ENCODE assay signal across 8 cellular contexts in genomic region chr2:26692814-26693286, GRCh38. TPM values are rescaled to one million over a fixed set of nuclear protein-coding genes. Genes with fewer than 3 reads are reported as not detected.
A peak's percentile ranks its signal among the peaks of the same experiment; 100 is the strongest.
DNase-seq lines count a peak whose midpoint lies in the region; ATAC-seq, FAIRE-seq and TF ChIP-seq lines count a peak whose summit lies in the region.

No MANE protein-coding gene starts in this region.

- H3K27me3 Mint-ChIP-seq in activated naive CD4-positive, alpha-beta T cell treated with anti-CD3 and anti-CD28 coated beads for 36 hours (ENCODE audit: low read depth), result peaks cover 59% of the 10 kb centered on the region

- peak in 1 of 6 experiments; percentile 9 for TF ChIP-seq CTCF in adrenal gland (IDR thresholded peaks at IDR 0.05)
- no peak for TF ChIP-seq CTCF in kidney (IDR thresholded peaks at IDR 0.05; ENCODE audit: borderline replicate concordance, extremely low read depth, insufficient read depth)
- TF ChIP-seq CTCF in transverse colon (IDR thresholded peaks at IDR 0.05), result no peak

- no peak for TF ChIP-seq EP300 in transverse colon (IDR thresholded peaks at IDR 0.05; ENCODE audit: low read depth)

- ATAC-seq in GM21360 (IDR thresholded peaks at IDR 0.05; ENCODE audit: unreplicated experiment), result no peak

- H3K4me3 Mint-ChIP-seq in activated naive CD4-positive, alpha-beta T cell treated with anti-CD3 and anti-CD28 coated beads for 36 hours, result no peak overlapping the region

- peaks cover 5% of the 10 kb centered on the region for H3K4me1 Mint-ChIP-seq in activated naive CD4-positive, alpha-beta T cell treated with anti-CD3 and anti-CD28 coated beads for 36 hours (ENCODE audit: low read depth)

- H3K9me3 ChIP-seq in adrenal gland (replicated peaks in 1 of 3) (no peaks in the 10 kb centered on the region), kidney (ENCODE audit: control insufficient read depth in 1 of 2, low read length in 2 of 2) (no peaks in the 10 kb centered on the region), transverse colon (no peaks in the 10 kb centered on the region)

- H3K27me3 ChIP-seq in adrenal gland (no peaks in the 10 kb centered on the region), transverse colon (peaks cover 59% of the 10 kb centered on the region)

- H3K36me3 ChIP-seq in adrenal gland (replicated peaks in 1 of 2) (peaks cover 0 to 9% of the 10 kb centered on the region in 2 donors), kidney (ENCODE audit: control insufficient read depth in 1 of 2, insufficient read depth in 2 of 2, low read length in 2 of 2) (no peaks in the 10 kb centered on the region), transverse colon (no peaks in the 10 kb centered on the region)

- 1 to 2% methylated on average over 59 to 67 of the region's 67 CpGs; no CpG with 5 or more reads in 2 of the 4 donors for WGBS in adrenal gland, 4 donors
- WGBS in transverse colon (ENCODE audit: low coverage in 1 of 2), 2 donors, result 15% methylated on average over 32 of the region's 67 CpGs; no CpG with 5 or more reads in 1 of the 2 donors

- no peaks in the 10 kb centered on the region for H3K36me3 Mint-ChIP-seq in activated naive CD4-positive, alpha-beta T cell treated with anti-CD3 and anti-CD28 coated beads for 36 hours (ENCODE audit: low read depth)

- no peak for FAIRE-seq in kidney (lab: Jason Lieb, UNC)

- H3K9ac ChIP-seq in kidney (ENCODE audit: low read length in 2 of 2), result no peak overlapping the region

- CTCF ChIA-PET in activated naive CD4-positive, alpha-beta T cell treated with anti-CD3 and anti-CD28 coated beads for 36 hours (lab: Charles Lee), result interaction anchor here (0.6 kb wide), 1 partner anchor 52 kb away, joined by 5 read pairs; no protein-coding TSS in a partner anchor

- DNase-seq in activated naive CD4-positive, alpha-beta T cell treated with anti-CD3 and anti-CD28 coated beads, Interleukin-2, amount 50 U/mL, for 16 hours, result peak; percentile 15
- no peak for DNase-seq in activated naive CD4-positive, alpha-beta T cell treated with anti-CD3 and anti-CD28 coated beads for 36 hours
- DNase-seq in adrenal gland (no peak), kidney (peak; percentile 74), transverse colon (no peak), KG1 (lab: John Stamatoyannopoulos, UW) (no peak)
- DNase-seq in effector CD4-positive, alpha-beta T cell, result no peak

- in situ Hi-C loops in transverse colon (cut with MboI; ENCODE audit: low pct_ligation_motif_present in 1 of 4, low pct_unique_long_range_greater_than_20kb in 1 of 4, low sequenced_read_pairs in 3 of 4), result no loop called here

- H3K9me3 Mint-ChIP-seq in activated naive CD4-positive, alpha-beta T cell treated with anti-CD3 and anti-CD28 coated beads for 36 hours, result no peaks in the 10 kb centered on the region

- intact Hi-C loops in activated naive CD4-positive, alpha-beta T cell treated with anti-CD3 and anti-CD28 coated beads for 36 hours (cut with micrococcal nuclease), result no loop called here
- intact Hi-C loops in adrenal gland (cut with DNase I), result no loop called here
- intact Hi-C loops in kidney (cut with DNase I), result no loop called here
- intact Hi-C loops in transverse colon (cut with DNase I; ENCODE audit: low total_unique reads), result no loop called here

- peak overlapping the region; percentile 14 to 82 (median 37) for H3K4me3 ChIP-seq in adrenal gland
- peak overlapping the region in 1 of 2 donors; percentile 45 for H3K4me3 ChIP-seq in kidney (ENCODE audit: low read length in 2 of 2)
- H3K4me3 ChIP-seq in transverse colon, result peak overlapping the region; percentile 3 to 45 (median 24)

- peak overlapping the region; percentile 56 to 98 (median 90) for H3K27ac ChIP-seq in adrenal gland
- no peak overlapping the region for H3K27ac ChIP-seq in kidney (ENCODE audit: low read depth in 2 of 2, low read length in 2 of 2)
- H3K27ac ChIP-seq in transverse colon, result peak overlapping the region; percentile 48 to 80 (median 66)

- no peak overlapping the region for H3K27ac Mint-ChIP-seq in activated naive CD4-positive, alpha-beta T cell treated with anti-CD3 and anti-CD28 coated beads for 36 hours

- H3K4me1 ChIP-seq in adrenal gland (replicated peaks in 1 of 2) (peaks cover 38 to 43% of the 10 kb centered on the region in 2 donors), kidney (ENCODE audit: control insufficient read depth in 1 of 2, insufficient read depth in 1 of 2, low read depth in 1 of 2, low read length in 2 of 2) (peaks cover 4 to 6% of the 10 kb centered on the region in 2 donors), transverse colon (peaks cover 10 to 28% (median 18%) of the 10 kb centered on the region in 4 donors)

- TF ChIP-seq POLR2A in adrenal gland (IDR thresholded peaks at IDR 0.05), result peak; percentile 21 to 72
- no peak for TF ChIP-seq POLR2A in transverse colon (IDR thresholded peaks at IDR 0.05)

RNA-seq across cellular contexts. Expression of gene KCNK3, which starts 0.3 kb away (rescaled TPM):
- total RNA-seq in activated naive CD4-positive, alpha-beta T cell treated with anti-CD3 and anti-CD28 coated beads for 36 hours, result not detected
- total RNA-seq in adrenal gland (100 to 1,000 TPM; 366 to 595 (median 455) TPM), kidney (8.1 TPM), transverse colon (1 to 10 TPM in 1 of 4 donors, under 1 TPM in 3; 0.37 to 1.5 (median 0.82) TPM)
- polyA plus RNA-seq in adrenal gland (100 to 1,000 TPM; 133 to 325 (median 160) TPM), kidney (ENCODE audit: insufficient read depth, low read depth, low replicate concordance) (2.1 TPM)

RNA-seq across cellular contexts. Expression of gene CIB4, which starts 51.7 kb away (rescaled TPM):
- total RNA-seq in activated naive CD4-positive, alpha-beta T cell treated with anti-CD3 and anti-CD28 coated beads for 36 hours, result not detected
- total RNA-seq in adrenal gland (1 to 10 TPM in 6 of 8 donors, not detected in 2; 2.2 to 6.9 (median 3.5) TPM), kidney (not detected), transverse colon (not detected)
- polyA plus RNA-seq in adrenal gland (10 to 100 TPM in 1 of 3 donors, 1 to 10 TPM in 2; 3.3 to 10.1 (median 5.3) TPM), kidney (ENCODE audit: insufficient read depth, low read depth, low replicate concordance) (not detected)

Comparison
In these comparisons a context has a peak if more than half of its experiments do, and no peak if none do; other contexts are left out.
1. DNase-seq: peak in activated naive CD4-positive, alpha-beta T cell treated with anti-CD3 and anti-CD28 coated beads, Interleukin-2, amount 50 U/mL, for 16 hours (single experiment) and kidney (single experiment); none in activated naive CD4-positive, alpha-beta T cell treated with anti-CD3 and anti-CD28 coated beads for 36 hours (single experiment), adrenal gland (0 of 7), transverse colon (single experiment), KG1 (single experiment) and effector CD4-positive, alpha-beta T cell (single experiment).
2. H3K27ac ChIP-seq: peak in adrenal gland (5 of 5) and transverse colon (4 of 4); none in kidney (0 of 2).
3. RNA of gene KCNK3, which starts 0.3 kb away (total RNA-seq): 366 to 595 TPM in adrenal gland; 8.1 TPM in kidney (single experiment), 0.37 to 1.5 TPM in transverse colon and not detected in activated naive CD4-positive, alpha-beta T cell treated with anti-CD3 and anti-CD28 coated beads for 36 hours; every median in the first group is over 10 times any median in the second.